Comparison of ENCODE assay signal across 8 cellular contexts in the genomic region with DNA sequence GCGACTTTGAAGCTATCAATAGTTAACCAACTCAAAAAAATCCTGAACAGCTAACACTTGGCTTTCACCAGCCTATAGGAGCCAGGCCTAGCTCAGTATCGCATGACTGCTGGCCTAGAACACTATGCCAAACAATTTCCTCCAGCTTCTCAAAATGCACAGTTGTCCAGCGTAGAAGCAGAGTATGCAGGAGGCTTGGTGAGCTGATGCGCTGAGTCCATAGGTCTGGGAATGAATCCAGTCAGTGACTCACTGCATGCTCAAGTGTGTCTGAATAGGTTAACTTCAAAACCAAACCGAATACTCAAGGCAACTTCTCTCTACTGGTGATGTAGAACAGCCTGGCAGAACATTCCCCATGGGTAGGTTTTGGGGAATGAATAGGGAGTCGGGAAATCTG.
A peak's percentile ranks its signal among the peaks of the same experiment; 100 is the strongest.
DNase-seq lines count a peak whose midpoint lies in the region; ATAC-seq and TF ChIP-seq lines count a peak whose summit lies in the region.
"Not testable (repeated sequence)": the region's sequence is repeated elsewhere in the genome, so short reads cannot be mapped to it uniquely, and the experiment has no call there.

No MANE protein-coding gene starts in this region.

- not testable (repeated sequence) for H3K4me1 Mint-ChIP-seq in MCF 10A (ENCODE audit: insufficient read depth, unreplicated experiment)

- H3K27ac ChIP-seq in SJSA1 = not testable (repeated sequence)
- H3K27ac ChIP-seq in osteoblast (ENCODE audit: low read depth, low read length) = peak overlapping the region; percentile 56
- peak overlapping the region; percentile 24 for H3K27ac ChIP-seq in upper lobe of right lung

- not testable (repeated sequence) for H3K27me3 Mint-ChIP-seq in MCF 10A (ENCODE audit: insufficient read depth, unreplicated experiment)

- POLR2A ChIA-PET in MCF 10A (lab: Yijun Ruan, JAX) = not testable (repeated sequence)

- H3K4me2 ChIP-seq in osteoblast (ENCODE audit: insufficient read depth, low read length) = not testable (repeated sequence)

- not testable (repeated sequence) for H3K27ac Mint-ChIP-seq in MCF 10A (ENCODE audit: low read depth, unreplicated experiment)

- DNase-seq in Daoy (ENCODE audit: low read depth) (peak; percentile 88), HT1080 (ENCODE audit: low read depth) (peak; percentile 89), SJSA1 (ENCODE audit: low read depth in 1 of 2, low spot score in 2 of 2) (peak; percentile 47 to 65), MCF 10A (ENCODE audit: unreplicated experiment) (peak; percentile 93), fibroblast of gingiva (ENCODE audit: low read depth) (peak; percentile 93), kidney glomerular epithelial cell (lab: John Stamatoyannopoulos, UW) (peak; percentile 59)
- not testable (repeated sequence) for DNase-seq in osteoblast (ENCODE audit: insufficient read length, low spot score, missing footprints); upper lobe of right lung

- peak; percentile 68 for ATAC-seq in upper lobe of right lung

- H3K4me3 Mint-ChIP-seq in MCF 10A (ENCODE audit: unreplicated experiment) = not testable (repeated sequence)

- H3K27me3 ChIP-seq in SJSA1 (replicated peaks); osteoblast (ENCODE audit: insufficient read depth, low read length); upper lobe of right lung: not testable (repeated sequence)

- H3K36me3 Mint-ChIP-seq in MCF 10A (ENCODE audit: insufficient read depth, unreplicated experiment) = not testable (repeated sequence)

- intact Hi-C loops in MCF 10A (cut with micrococcal nuclease); upper lobe of right lung (cut with DNase I): not testable (repeated sequence)

- H3K36me3 ChIP-seq in SJSA1; osteoblast (ENCODE audit: insufficient read depth, low read length); upper lobe of right lung: not testable (repeated sequence)

- not testable (repeated sequence) for H4K20me1 ChIP-seq in osteoblast (ENCODE audit: insufficient read depth, low read length)

- BruUV-seq in MCF 10A (replicated peaks; lab: Mats Ljungman, UMichigan) = not testable (repeated sequence)

- H3K4me1 ChIP-seq in SJSA1 (replicated peaks); upper lobe of right lung: not testable (repeated sequence)
- peaks cover 15% of the 10 kb centered on the region for H3K4me1 ChIP-seq in osteoblast (ENCODE audit: insufficient read depth, low read length)

- H3K9me3 Mint-ChIP-seq in MCF 10A (ENCODE audit: unreplicated experiment) = not testable (repeated sequence)

- not testable (repeated sequence) for H3K9me3 ChIP-seq in SJSA1 (replicated peaks); osteoblast (ENCODE audit: low read depth, low read length); upper lobe of right lung

- not testable (repeated sequence) for H3K79me2 ChIP-seq in osteoblast (ENCODE audit: insufficient read depth, low read length)

- not testable (repeated sequence) for H2AFZ ChIP-seq in osteoblast (ENCODE audit: low read length)

- not testable (repeated sequence) for TF ChIP-seq CTCF in MCF 10A (IDR thresholded peaks at IDR 0.05; ENCODE audit: unreplicated experiment); osteoblast (IDR thresholded peaks at IDR 0.05; ENCODE audit: extremely low read depth, low read depth, low read length); upper lobe of right lung (IDR thresholded peaks at IDR 0.05)

- CTCF ChIA-PET in MCF 10A (lab: Yijun Ruan, JAX) = not testable (repeated sequence)

- H3K4me3 ChIP-seq in SJSA1; osteoblast (ENCODE audit: insufficient read depth, low read length); upper lobe of right lung: not testable (repeated sequence)
